In the genomic region with DNA sequence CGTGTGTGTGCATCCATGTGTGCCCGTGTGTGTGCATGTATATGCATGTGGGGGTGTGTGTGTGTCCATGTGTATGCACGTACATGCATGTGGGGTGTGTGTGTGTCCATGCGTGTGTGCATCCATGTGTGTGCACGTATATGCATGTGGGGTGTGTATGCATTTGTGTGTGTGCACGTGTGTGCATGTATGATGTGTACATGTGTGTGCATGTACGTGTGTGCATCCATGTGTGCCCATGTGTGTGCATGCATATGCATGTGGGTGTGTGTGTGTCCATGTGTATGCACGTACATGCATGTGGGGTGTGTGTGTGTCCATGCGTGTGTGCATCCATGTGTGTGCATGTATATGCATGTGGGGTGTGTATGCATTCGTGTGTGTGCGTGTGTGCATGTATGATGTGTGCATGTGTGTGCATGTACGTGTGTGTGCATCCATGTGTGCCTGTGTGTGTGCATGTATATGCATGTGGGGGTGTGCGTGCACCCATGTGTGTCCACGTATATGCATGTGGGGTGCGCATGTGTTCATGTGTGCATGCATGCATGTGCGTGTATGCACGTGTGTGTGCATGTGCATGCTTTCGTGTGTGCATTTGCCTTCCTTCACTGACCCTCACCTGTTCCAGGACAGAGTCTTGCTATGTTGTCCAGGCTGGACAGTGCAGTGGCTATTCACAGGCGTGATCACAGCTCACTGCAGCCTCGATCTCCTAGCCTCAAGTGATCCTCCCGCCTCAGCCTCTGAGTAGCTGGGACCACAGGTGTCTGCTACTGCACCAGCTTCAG, we compare ENCODE assay signal across 21 cellular contexts.
DNase-seq lines count a peak whose midpoint lies in the region; ATAC-seq, FAIRE-seq and TF ChIP-seq lines count a peak whose summit lies in the region.
"Had no signal": no experiment of that assay in that cellular context is flagged by ENCODE, and none has a peak within 500 bp of the region (broad histone marks: within the 10 kb centered on the region; RNA-seq: fewer than 3 reads in every experiment).

No MANE protein-coding gene starts in this region.

- H2BK20ac ChIP-seq in IMR-90 (ENCODE audit: low read depth, low read length), result no peak overlapping the region

- peak overlapping the region; percentile 48 for H2AK9ac ChIP-seq in IMR-90 (replicated peaks; ENCODE audit: low read depth, low read length, poor library complexity)

- no peak overlapping the region for H4K12ac ChIP-seq in trophoblast cell (ENCODE audit: low read depth, low read length)

- H3K27me3 ChIP-seq in IMR-90 (ENCODE audit: control insufficient read depth, insufficient read depth, low read length) (peaks cover 16% of the 10 kb centered on the region), heart left ventricle (no peaks in the 10 kb centered on the region), trophoblast cell (ENCODE audit: insufficient read depth, low read length) (no peaks in the 10 kb centered on the region)
- H3K27me3 ChIP-seq: gastroesophageal sphincter, MG63 had no signal

- H3K36me3 ChIP-seq in IMR-90 (ENCODE audit: control insufficient read depth, insufficient read depth, low read length) (no peaks in the 10 kb centered on the region), heart left ventricle (no peaks in the 10 kb centered on the region), trophoblast cell (ENCODE audit: control insufficient read depth in 1 of 2, insufficient read depth in 2 of 2, low read length in 2 of 2) (no peaks in the 10 kb centered on the region)
- H3K36me3 ChIP-seq: esophagus squamous epithelium, gastroesophageal sphincter, MG63 had no signal

- H3K79me1 ChIP-seq in IMR-90 (ENCODE audit: low read depth in 1 of 2, low read length in 2 of 2) (no peaks in the 10 kb centered on the region), trophoblast cell (ENCODE audit: low read length) (no peaks in the 10 kb centered on the region)

- H4K20me1 ChIP-seq in IMR-90 (ENCODE audit: insufficient read depth, low read length), result no peaks in the 10 kb centered on the region

- peak; percentile 71 for FAIRE-seq in GM12891 (lab: Jason Lieb, UNC)
- FAIRE-seq: small intestine had no signal

- H3K23ac ChIP-seq in IMR-90 (ENCODE audit: low read depth, low read length), result no peak overlapping the region
- no peak overlapping the region for H3K23ac ChIP-seq in trophoblast cell (ENCODE audit: low read length)

- H2AFZ ChIP-seq in IMR-90 (replicated peaks; ENCODE audit: low read length, poor library complexity), result no peak overlapping the region
- no peak overlapping the region for H2AFZ ChIP-seq in trophoblast cell (ENCODE audit: insufficient read depth, low read length, poor library complexity)

- H3K18ac ChIP-seq in IMR-90 (ENCODE audit: low read depth, low read length) (no peak overlapping the region), trophoblast cell (ENCODE audit: low read length) (no peak overlapping the region)

- H3K27ac ChIP-seq in IMR-90 (ENCODE audit: insufficient read depth, low read length), result no peak overlapping the region
- peak overlapping the region in 11 of 12 donors; percentile 86 to 98 (median 93) for H3K27ac ChIP-seq in heart left ventricle
- H3K27ac ChIP-seq in trophoblast cell (ENCODE audit: low read depth, low read length), result no peak overlapping the region

- no peak overlapping the region for H3K4me2 ChIP-seq in IMR-90 (ENCODE audit: low read depth, low read length)
- no peak overlapping the region for H3K4me2 ChIP-seq in trophoblast cell (ENCODE audit: low read length)

- in situ Hi-C loops in IMR-90 (cut with MboI; ENCODE audit: low sequenced_read_pairs), result no loop called here

- no peak for TF ChIP-seq RAD21 in IMR-90 (IDR thresholded peaks at IDR 0.05; ENCODE audit: low read length)

- TF ChIP-seq CTCF in IMR-90 (conservative IDR thresholded peaks at IDR 0.05; ENCODE audit: low read depth, low read length) (no peak), heart left ventricle (IDR thresholded peaks at IDR 0.05) (no peak)

- H4K5ac ChIP-seq in IMR-90 (ENCODE audit: low read depth, low read length), result no peak overlapping the region

- no peak overlapping the region for H2AK5ac ChIP-seq in IMR-90 (ENCODE audit: low read depth, low read length)
- H2AK5ac ChIP-seq in trophoblast cell (ENCODE audit: low read length), result no peak overlapping the region

- no peaks in the 10 kb centered on the region for H3K79me2 ChIP-seq in trophoblast cell (ENCODE audit: control insufficient read depth, insufficient read depth, low read length, poor library complexity)

- H2BK15ac ChIP-seq in IMR-90 (ENCODE audit: low read depth, low read length), result no peak overlapping the region

- H2BK12ac ChIP-seq in trophoblast cell (ENCODE audit: low read length), result no peak overlapping the region

- no peak overlapping the region for H3K56ac ChIP-seq in IMR-90 (ENCODE audit: extremely low read depth, insufficient read depth, low read length)

- no peaks in the 10 kb centered on the region; the same call in 1 of the 2 replicates for H3K9me1 ChIP-seq in IMR-90 (ENCODE audit: insufficient read depth, low read length)

- dilution Hi-C loops in IMR-90 (cut with HindIII; ENCODE audit: low sequenced_read_pairs, unreplicated experiment), result no loop called here

- H4K91ac ChIP-seq in IMR-90 (ENCODE audit: insufficient read depth, low read depth, low read length) (no peak overlapping the region), trophoblast cell (ENCODE audit: low read depth, low read length) (no peak overlapping the region)

- ATAC-seq in IMR-90 (ENCODE audit: low read depth), result no peak
- no peak for ATAC-seq in heart left ventricle
- no peak for ATAC-seq in HG03439 (IDR thresholded peaks at IDR 0.05; ENCODE audit: unreplicated experiment)
- ATAC-seq in left lobe of liver, result no peak

- intact Hi-C loops in IMR-90 (cut with micrococcal nuclease) (no loop called here), heart left ventricle (cut with DNase I) (loop anchor here in 1 of 10 donors (10.0 kb wide), 1 partner anchor 54 kb away; no protein-coding TSS in a partner anchor)

- POLR2A ChIA-PET in IMR-90 (lab: Charles Lee; ENCODE audit: unreplicated experiment), result interaction anchor here (0.5 kb wide), 1 partner anchor 1096 kb away, joined by 3 read pairs; no protein-coding TSS in a partner anchor

- H3K4ac ChIP-seq in IMR-90 (ENCODE audit: low read depth, low read length) (no peak overlapping the region), trophoblast cell (ENCODE audit: low read depth, low read length) (no peak overlapping the region)

- 88% methylated on average over 18 of the region's 21 CpGs; no CpG with 5 or more reads in 1 of the 2 experiments for WGBS in IMR-90 (ENCODE audit: extremely low coverage in 2 of 2, insufficient read length in 1 of 2), 2 experiments
- 94 to 95% (median 95%) methylated on average over 20 to 21 of the region's 21 CpGs for WGBS in heart left ventricle, 4 donors
- WGBS in trophoblast cell (ENCODE audit: extremely low coverage, insufficient coverage, insufficient read length), result no CpG with 5 or more reads among the region's 21 CpGs

- BruUV-seq in IMR-90 (replicated peaks; lab: Mats Ljungman, UMichigan), result no TSS peak

- H2BK120ac ChIP-seq in IMR-90 (ENCODE audit: low read depth, low read length) (no peak overlapping the region), trophoblast cell (ENCODE audit: insufficient read depth, low read length, poor library complexity) (no peak overlapping the region)

- H3K9ac ChIP-seq in IMR-90 (ENCODE audit: low read depth, low read length) (no peak overlapping the region), trophoblast cell (ENCODE audit: low read length) (peak overlapping the region; percentile 36)

- CTCF ChIA-PET in IMR-90 (lab: Yijun Ruan, JAX), result no interaction called here

- H4K8ac ChIP-seq in IMR-90 (ENCODE audit: low read depth in 2 of 2, low read length in 2 of 2) (no peak overlapping the region), trophoblast cell (ENCODE audit: low read depth, low read length) (no peak overlapping the region)

- H3K14ac ChIP-seq in IMR-90 (replicated peaks; ENCODE audit: low read depth, low read length), result no peak overlapping the region
- no peak overlapping the region for H3K14ac ChIP-seq in trophoblast cell (ENCODE audit: low read length)

- H3K4me3 ChIP-seq in IMR-90 (ENCODE audit: insufficient read depth, low read depth, low read length), result no peak overlapping the region
- no peak overlapping the region for H3K4me3 ChIP-seq in heart left ventricle
- peak overlapping the region; percentile 46 for H3K4me3 ChIP-seq in trophoblast cell (ENCODE audit: low read depth, low read length)
- H3K4me3 ChIP-seq: esophagus squamous epithelium, gastroesophageal sphincter, MG63 had no signal

- H3K9me3 ChIP-seq in IMR-90 (ENCODE audit: control insufficient read depth, insufficient read depth, low read length) (no peaks in the 10 kb centered on the region), heart left ventricle (no peaks in the 10 kb centered on the region), trophoblast cell (ENCODE audit: insufficient read depth, low read depth, low read length) (peaks cover 16% of the 10 kb centered on the region)
- H3K9me3 ChIP-seq: esophagus squamous epithelium, gastroesophageal sphincter, MG63 had no signal

- no peak overlapping the region for H2BK5ac ChIP-seq in IMR-90 (ENCODE audit: low read depth, low read length, poor library complexity, severe bottlenecking)
- H2BK5ac ChIP-seq in trophoblast cell (ENCODE audit: low read depth, low read length, poor library complexity), result no peak overlapping the region

- DNase-seq in GM12891 (ENCODE audit: insufficient read length, low spot score), result no peak
- DNase-seq in IMR-90, result no peak
- no peak for DNase-seq in heart left ventricle
- DNase-seq in trophoblast cell, result no peak
- DNase-seq in left lobe of liver (ENCODE audit: low spot score), result no peak
- no peak for DNase-seq in NCI-H146 treated with DMSO at 0.1 percent for 48 hours (lab: John Stamatoyannopoulos, UW; ENCODE audit: unreplicated experiment)
- DNase-seq: activated CD4-positive, alpha-beta T cell treated with anti-CD3 and anti-CD28 coated beads for 4 hours; anterior cingulate cortex; CD4-positive, CD25-positive, alpha-beta regulatory T cell; cerebellar nuclear complex; effector CD4-positive, alpha-beta T cell; esophagus squamous epithelium; MG63; NCI-H526; nephron progenitor cell; RPMI8226; small intestine; stimulated activated CD4-positive, alpha-beta T cell treated with anti-CD3 and anti-CD28 coated beads, Interleukin-4, amount 100 ng/mL, for 24 hours; substantia nigra had no signal

- no peak for TF ChIP-seq POLR2A in GM12891 (IDR thresholded peaks at IDR 0.05; ENCODE audit: low read depth, low read length)
- no peak for TF ChIP-seq POLR2A in IMR-90 (IDR thresholded peaks at IDR 0.05; ENCODE audit: low read depth, low read length)
- no peak for TF ChIP-seq POLR2A in heart left ventricle (IDR thresholded peaks at IDR 0.05)

- peaks cover 13% of the 10 kb centered on the region for H3K4me1 ChIP-seq in IMR-90 (ENCODE audit: control insufficient read depth, insufficient read depth, low read length)
- peaks cover 16 to 59% (median 43%) of the 10 kb centered on the region in 12 donors for H3K4me1 ChIP-seq in heart left ventricle
- H3K4me1 ChIP-seq in trophoblast cell (ENCODE audit: control insufficient read depth in 1 of 2, insufficient read depth in 2 of 2, low read length in 2 of 2), result no peaks in the 10 kb centered on the region

TF ChIP-seq in GM12891, 5 proteins besides CTCF, POLR2A, EP300 and RAD21 (continues in another document):
- TF ChIP-seq POU2F2 (IDR thresholded peaks at IDR 0.05; ENCODE audit: low read depth, low read length), result no peak

TF ChIP-seq in IMR-90, 13 proteins besides CTCF, POLR2A, EP300 and RAD21 (continues in another document):
- TF ChIP-seq RCOR1 (IDR thresholded peaks at IDR 0.05; ENCODE audit: insufficient replicate concordance, low read length), result no peak

Comparison
In these comparisons a context has a peak if more than half of its experiments do, and no peak if none do; other contexts are left out.
1. H3K27ac ChIP-seq: peak in heart left ventricle (11 of 12); none in IMR-90 (single experiment) and trophoblast cell (single experiment).